ENCODE assay signal across 1 cellular context in genomic region chr6:34472425-34472824, GRCh38.
A peak's percentile ranks its signal among the peaks of the same experiment; 100 is the strongest.
TF ChIP-seq lines count a peak whose summit lies in the region.

No MANE protein-coding gene starts in this region.

TF ChIP-seq in K562, 482 proteins besides CTCF, POLR2A, EP300 and RAD21 (continued from another document):
- no peak for TF ChIP-seq ETV6 (IDR thresholded peaks at IDR 0.05; ENCODE audit: borderline replicate concordance in 1 of 2, low read depth in 2 of 2, low read length in 1 of 2)
- no peak for TF ChIP-seq ETV6 (CRISPR knock-in tag; IDR thresholded peaks at IDR 0.05; ENCODE audit: borderline replicate concordance)
- TF ChIP-seq USF2 (CRISPR knock-in tag; IDR thresholded peaks at IDR 0.05), result peak; percentile 65
- peak; percentile 75 for TF ChIP-seq L3MBTL2 (IDR thresholded peaks at IDR 0.05)
- 0 out of 2 replicates have a peak, but pooled peaks have one; percentile 12 for TF ChIP-seq RAD51 (IDR thresholded peaks at IDR 0.05; ENCODE audit: borderline replicate concordance, low read depth)
- no peak for TF ChIP-seq NONO (IDR thresholded peaks at IDR 0.05; ENCODE audit: low read depth in 2 of 2, low read length in 1 of 2)
- peak; percentile 53; the same call in 1 of the 2 replicates for TF ChIP-seq MYC (IDR thresholded peaks at IDR 0.05; ENCODE audit: low read depth, low read length)
- no peak for TF ChIP-seq MYC (CRISPR knock-in tag; IDR thresholded peaks at IDR 0.05; ENCODE audit: borderline replicate concordance, low read depth)
- no peak for TF ChIP-seq SMAD4 (CRISPR knock-in tag; conservative IDR thresholded peaks at IDR 0.05)
- TF ChIP-seq ZFP36 (IDR thresholded peaks at IDR 0.05; ENCODE audit: low read depth, low read length, partially characterized antibody), result no peak
- TF ChIP-seq SIRT6 (IDR thresholded peaks at IDR 0.05; ENCODE audit: low read depth, low read length), result no peak
